ENCODE assay signal across 1 cellular context in the genomic region with DNA sequence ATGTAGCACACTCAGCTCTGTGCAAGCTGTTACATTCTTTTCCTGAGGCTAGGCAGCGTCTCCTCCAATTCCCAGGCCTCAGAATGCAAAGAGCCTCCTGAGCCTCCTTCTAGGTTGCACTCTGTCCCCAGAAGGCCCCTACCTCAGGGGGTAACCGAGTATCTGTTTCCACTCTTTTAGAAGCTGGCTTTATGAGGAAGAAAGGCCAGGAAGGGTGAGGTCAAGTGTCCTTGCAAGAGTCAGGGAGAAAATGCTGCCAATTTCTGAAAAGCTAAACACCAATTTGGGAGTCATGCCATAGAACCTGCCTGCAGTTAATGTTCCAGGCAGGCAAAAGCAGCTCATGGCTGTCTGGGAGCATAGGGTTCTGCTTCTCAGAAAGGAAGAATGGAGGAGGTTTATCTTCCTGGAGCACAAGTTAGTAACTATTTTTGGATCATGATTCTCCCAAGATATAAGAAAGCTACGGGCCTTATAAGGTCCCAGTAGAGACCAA.
TF ChIP-seq lines count a peak whose summit lies in the region.

No MANE protein-coding gene starts in this region.

TF ChIP-seq in HepG2, 621 proteins besides CTCF, POLR2A, EP300 and RAD21 (continued from another document):
- TF ChIP-seq NFE2L2 (IDR thresholded peaks at IDR 0.05; ENCODE audit: low read length), result no peak
- TF ChIP-seq ZNF646 (CRISPR knock-in tag; IDR thresholded peaks at IDR 0.05), result no peak
- TF ChIP-seq, protein P1, sequence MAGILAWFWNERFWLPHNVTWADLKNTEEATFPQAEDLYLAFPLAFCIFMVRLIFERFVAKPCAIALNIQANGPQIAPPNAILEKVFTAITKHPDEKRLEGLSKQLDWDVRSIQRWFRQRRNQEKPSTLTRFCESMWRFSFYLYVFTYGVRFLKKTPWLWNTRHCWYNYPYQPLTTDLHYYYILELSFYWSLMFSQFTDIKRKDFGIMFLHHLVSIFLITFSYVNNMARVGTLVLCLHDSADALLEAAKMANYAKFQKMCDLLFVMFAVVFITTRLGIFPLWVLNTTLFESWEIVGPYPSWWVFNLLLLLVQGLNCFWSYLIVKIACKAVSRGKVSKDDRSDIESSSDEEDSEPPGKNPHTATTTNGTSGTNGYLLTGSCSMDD (CRISPR knock-in tag; IDR thresholded peaks at IDR 0.05), result no peak
- no peak for TF ChIP-seq SMAD9 (CRISPR knock-in tag; IDR thresholded peaks at IDR 0.05)
- TF ChIP-seq, protein P2, sequence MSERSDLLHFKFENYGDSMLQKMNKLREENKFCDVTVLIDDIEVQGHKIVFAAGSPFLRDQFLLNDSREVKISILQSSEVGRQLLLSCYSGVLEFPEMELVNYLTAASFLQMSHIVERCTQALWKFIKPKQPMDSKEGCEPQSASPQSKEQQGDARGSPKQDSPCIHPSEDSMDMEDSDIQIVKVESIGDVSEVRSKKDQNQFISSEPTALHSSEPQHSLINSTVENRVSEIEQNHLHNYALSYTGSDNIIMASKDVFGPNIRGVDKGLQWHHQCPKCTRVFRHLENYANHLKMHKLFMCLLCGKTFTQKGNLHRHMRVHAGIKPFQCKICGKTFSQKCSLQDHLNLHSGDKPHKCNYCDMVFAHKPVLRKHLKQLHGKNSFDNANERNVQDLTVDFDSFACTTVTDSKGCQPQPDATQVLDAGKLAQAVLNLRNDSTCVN (CRISPR knock-in tag; IDR thresholded peaks at IDR 0.05; ENCODE audit: borderline replicate concordance), result no peak
- TF ChIP-seq ZNF136 (CRISPR knock-in tag; IDR thresholded peaks at IDR 0.05; ENCODE audit: low read depth), result no peak
- TF ChIP-seq JDP2 (CRISPR knock-in tag; IDR thresholded peaks at IDR 0.05; ENCODE audit: borderline replicate concordance), result no peak
- no peak for TF ChIP-seq ZNF749 (CRISPR knock-in tag; IDR thresholded peaks at IDR 0.05; ENCODE audit: borderline replicate concordance)
- TF ChIP-seq ZNF264 (CRISPR knock-in tag; IDR thresholded peaks at IDR 0.05), result no peak
- no peak for TF ChIP-seq PLSCR1 (CRISPR knock-in tag; IDR thresholded peaks at IDR 0.05; ENCODE audit: borderline replicate concordance)
- TF ChIP-seq, protein P3, sequence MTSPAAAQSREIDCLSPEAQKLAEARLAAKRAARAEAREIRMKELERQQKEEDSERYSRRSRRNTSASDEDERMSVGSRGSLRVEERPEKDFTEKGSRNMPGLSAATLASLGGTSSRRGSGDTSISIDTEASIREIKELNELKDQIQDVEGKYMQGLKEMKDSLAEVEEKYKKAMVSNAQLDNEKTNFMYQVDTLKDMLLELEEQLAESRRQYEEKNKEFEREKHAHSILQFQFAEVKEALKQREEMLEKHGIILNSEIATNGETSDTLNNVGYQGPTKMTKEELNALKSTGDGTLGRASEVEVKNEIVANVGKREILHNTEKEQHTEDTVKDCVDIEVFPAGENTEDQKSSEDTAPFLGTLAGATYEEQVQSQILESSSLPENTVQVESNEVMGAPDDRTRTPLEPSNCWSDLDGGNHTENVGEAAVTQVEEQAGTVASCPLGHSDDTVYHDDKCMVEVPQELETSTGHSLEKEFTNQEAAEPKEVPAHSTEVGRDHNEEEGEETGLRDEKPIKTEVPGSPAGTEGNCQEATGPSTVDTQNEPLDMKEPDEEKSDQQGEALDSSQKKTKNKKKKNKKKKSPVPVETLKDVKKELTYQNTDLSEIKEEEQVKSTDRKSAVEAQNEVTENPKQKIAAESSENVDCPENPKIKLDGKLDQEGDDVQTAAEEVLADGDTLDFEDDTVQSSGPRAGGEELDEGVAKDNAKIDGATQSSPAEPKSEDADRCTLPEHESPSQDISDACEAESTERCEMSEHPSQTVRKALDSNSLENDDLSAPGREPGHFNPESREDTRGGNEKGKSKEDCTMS (CRISPR knock-in tag; conservative IDR thresholded peaks at IDR 0.05), result no peak
- no peak for TF ChIP-seq CEBPG (CRISPR knock-in tag; IDR thresholded peaks at IDR 0.05)
- no peak for TF ChIP-seq AGO1 (IDR thresholded peaks at IDR 0.05; ENCODE audit: low read depth, low read length, poor library complexity, severe bottlenecking)
- TF ChIP-seq, protein P4, sequence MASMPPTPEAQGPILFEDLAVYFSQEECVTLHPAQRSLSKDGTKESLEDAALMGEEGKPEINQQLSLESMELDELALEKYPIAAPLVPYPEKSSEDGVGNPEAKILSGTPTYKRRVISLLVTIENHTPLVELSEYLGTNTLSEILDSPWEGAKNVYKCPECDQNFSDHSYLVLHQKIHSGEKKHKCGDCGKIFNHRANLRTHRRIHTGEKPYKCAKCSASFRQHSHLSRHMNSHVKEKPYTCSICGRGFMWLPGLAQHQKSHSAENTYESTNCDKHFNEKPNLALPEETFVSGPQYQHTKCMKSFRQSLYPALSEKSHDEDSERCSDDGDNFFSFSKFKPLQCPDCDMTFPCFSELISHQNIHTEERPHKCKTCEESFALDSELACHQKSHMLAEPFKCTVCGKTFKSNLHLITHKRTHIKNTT (CRISPR knock-in tag; IDR thresholded peaks at IDR 0.05), result no peak
- no peak for TF ChIP-seq TBX2 (CRISPR knock-in tag; IDR thresholded peaks at IDR 0.05; ENCODE audit: borderline replicate concordance)
TF ChIP-seq in HepG2: peak in this region for 0.
